1 cellular context compared by ENCODE assay signal in the genomic region with DNA sequence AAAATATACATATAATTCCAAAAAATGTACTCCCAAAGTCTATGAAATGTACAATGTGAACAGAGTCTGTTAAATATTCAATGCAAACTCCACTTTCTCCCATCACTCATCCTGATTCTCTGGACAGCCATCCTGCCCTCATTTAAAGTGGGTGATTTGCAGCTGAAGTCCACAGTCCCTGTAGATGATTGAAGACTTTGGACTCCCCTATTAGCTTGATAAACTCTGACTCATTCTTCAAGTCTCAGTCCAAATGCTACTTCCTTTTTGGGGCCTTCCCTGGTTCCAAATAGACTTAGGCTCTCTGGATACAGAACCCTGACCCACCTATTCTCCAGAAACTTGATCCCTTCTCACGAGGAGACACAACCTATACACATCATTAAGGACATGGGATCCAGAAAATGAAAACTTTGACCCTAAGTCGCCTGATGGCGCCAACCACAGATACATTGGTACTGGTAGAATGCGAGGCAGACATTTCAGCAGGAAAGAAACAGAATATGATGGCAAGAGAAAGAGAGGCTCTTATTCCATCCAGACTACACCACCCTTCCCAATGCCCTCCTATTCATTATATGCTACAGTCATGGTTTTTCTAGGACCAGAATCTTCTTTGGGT.
TF ChIP-seq lines count a peak whose summit lies in the region.

No MANE protein-coding gene starts in this region.

TF ChIP-seq in H1, 55 proteins besides CTCF, POLR2A, EP300 and RAD21:
- no peak for TF ChIP-seq KDM5A (IDR thresholded peaks at IDR 0.05; ENCODE audit: low read length)
